ENCODE assay signal across 3 cellular contexts in genomic region chr15:25871403-25871802, GRCh38.
A peak's percentile ranks its signal among the peaks of the same experiment; 100 is the strongest.
TF ChIP-seq lines count a peak whose summit lies in the region.

No MANE protein-coding gene starts in this region.

TF ChIP-seq in HEK293, 187 proteins besides CTCF, POLR2A, EP300 and RAD21:
- TF ChIP-seq ZBTB17 (tag by site-specific recombination; IDR thresholded peaks at IDR 0.05) = peak; percentile 63; the same call in 1 of the 2 replicates
- TF ChIP-seq ZNF114 (tag by site-specific recombination; IDR thresholded peaks at IDR 0.05) = no peak
- TF ChIP-seq KLF1 (tag by site-specific recombination; IDR thresholded peaks at IDR 0.05) = no peak
- TF ChIP-seq, protein P1, sequence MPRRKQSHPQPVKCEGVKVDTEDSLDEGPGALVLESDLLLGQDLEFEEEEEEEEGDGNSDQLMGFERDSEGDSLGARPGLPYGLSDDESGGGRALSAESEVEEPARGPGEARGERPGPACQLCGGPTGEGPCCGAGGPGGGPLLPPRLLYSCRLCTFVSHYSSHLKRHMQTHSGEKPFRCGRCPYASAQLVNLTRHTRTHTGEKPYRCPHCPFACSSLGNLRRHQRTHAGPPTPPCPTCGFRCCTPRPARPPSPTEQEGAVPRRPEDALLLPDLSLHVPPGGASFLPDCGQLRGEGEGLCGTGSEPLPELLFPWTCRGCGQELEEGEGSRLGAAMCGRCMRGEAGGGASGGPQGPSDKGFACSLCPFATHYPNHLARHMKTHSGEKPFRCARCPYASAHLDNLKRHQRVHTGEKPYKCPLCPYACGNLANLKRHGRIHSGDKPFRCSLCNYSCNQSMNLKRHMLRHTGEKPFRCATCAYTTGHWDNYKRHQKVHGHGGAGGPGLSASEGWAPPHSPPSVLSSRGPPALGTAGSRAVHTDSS (tag by site-specific recombination; IDR thresholded peaks at IDR 0.05) = no peak
- TF ChIP-seq ZNF366 (tag by site-specific recombination; conservative IDR thresholded peaks at IDR 0.05) = peak; percentile 43; the same call in 1 of the 2 replicates

TF ChIP-seq in K562, 482 proteins besides CTCF, POLR2A, EP300 and RAD21:
- TF ChIP-seq ZNF143 (CRISPR knock-in tag; IDR thresholded peaks at IDR 0.05) = no peak
- TF ChIP-seq ZNF277 (CRISPR knock-in tag; IDR thresholded peaks at IDR 0.05; ENCODE audit: borderline replicate concordance) = no peak
- no peak for TF ChIP-seq POLR2H (tag; IDR thresholded peaks at IDR 0.05; ENCODE audit: low read depth)
- TF ChIP-seq DACH1 (IDR thresholded peaks at IDR 0.05; ENCODE audit: partially characterized antibody) = peak; percentile 86
- TF ChIP-seq MTA1 (IDR thresholded peaks at IDR 0.05; ENCODE audit: borderline replicate concordance) = 0 out of 2 replicates have a peak, but pooled peaks have one; percentile 59
- TF ChIP-seq BRF2 (IDR thresholded peaks at IDR 0.05; ENCODE audit: borderline replicate concordance, insufficient read depth, insufficient read length) = no peak
- no peak for TF ChIP-seq CREB3 (tag; conservative IDR thresholded peaks at IDR 0.05; ENCODE audit: low read depth)
- peak; percentile 83 for TF ChIP-seq ZBTB2 (IDR thresholded peaks at IDR 0.05)
- TF ChIP-seq BCOR (IDR thresholded peaks at IDR 0.05) = peak; percentile 34; the same call in 1 of the 2 replicates
- TF ChIP-seq ZNF239 (CRISPR knock-in tag; IDR thresholded peaks at IDR 0.05) = no peak
- TF ChIP-seq HDAC1 (IDR thresholded peaks at IDR 0.05) = 0 out of 4 replicates have a peak, but pooled peaks of 1 of the 2 experiments have one; percentile 22
TF ChIP-seq in K562: peak in this region for 5.

TF ChIP-seq in H1, 55 proteins besides CTCF, POLR2A, EP300 and RAD21:
- TF ChIP-seq KDM1A (IDR thresholded peaks at IDR 0.05; ENCODE audit: borderline replicate concordance, low read length) (no peak), TBP (IDR thresholded peaks at IDR 0.05; ENCODE audit: low read depth, low read length) (no peak), KDM5A (IDR thresholded peaks at IDR 0.05; ENCODE audit: low read length) (no peak), CTBP2 (IDR thresholded peaks at IDR 0.05; ENCODE audit: borderline replicate concordance, insufficient read depth, insufficient read length, low read length) (no peak), TAF1 (IDR thresholded peaks at IDR 0.05; ENCODE audit: low read depth, low read length) (no peak), MAFK (IDR thresholded peaks at IDR 0.05; ENCODE audit: low read depth, low read length) (no peak), SP1 (IDR thresholded peaks at IDR 0.05; ENCODE audit: low read depth, low read length) (no peak), CHD1 (IDR thresholded peaks at IDR 0.05; ENCODE audit: low read depth, low read length) (no peak), BCL11A (IDR thresholded peaks at IDR 0.05; ENCODE audit: low read depth in 2 of 2, low read length in 2 of 2) (no peak), KDM4A (IDR thresholded peaks at IDR 0.05; ENCODE audit: low read depth, low read length, severe bottlenecking) (no peak), EZH2 (IDR thresholded peaks at IDR 0.05; ENCODE audit: low read depth, low read length, severe bottlenecking) (no peak), RNF2 (IDR thresholded peaks at IDR 0.05; ENCODE audit: borderline replicate concordance, low read depth, low read length, missing control alignments, poor library complexity, severe bottlenecking) (no peak), NANOG (IDR thresholded peaks at IDR 0.05; ENCODE audit: insufficient read depth, low read depth, low read length, poor library complexity, severe bottlenecking) (no peak), ASH2L (IDR thresholded peaks at IDR 0.05; ENCODE audit: low read length) (no peak), JUND (IDR thresholded peaks at IDR 0.05; ENCODE audit: low read length) (no peak), POLR2AphosphoS5 (IDR thresholded peaks at IDR 0.05; ENCODE audit: low read depth, low read length) (no peak), HDAC2 (IDR thresholded peaks at IDR 0.05; ENCODE audit: borderline replicate concordance in 1 of 2, low read depth in 2 of 2, low read length in 2 of 2) (no peak), YY1 (IDR thresholded peaks at IDR 0.05; ENCODE audit: low read depth, low read length) (no peak), CREB1 (IDR thresholded peaks at IDR 0.05) (no peak)
- TF ChIP-seq, protein P2, sequence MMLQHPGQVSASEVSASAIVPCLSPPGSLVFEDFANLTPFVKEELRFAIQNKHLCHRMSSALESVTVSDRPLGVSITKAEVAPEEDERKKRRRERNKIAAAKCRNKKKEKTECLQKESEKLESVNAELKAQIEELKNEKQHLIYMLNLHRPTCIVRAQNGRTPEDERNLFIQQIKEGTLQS (IDR thresholded peaks at IDR 0.05; ENCODE audit: insufficient read depth, low read depth, low read length) = no peak
